In genomic region chr22:43897751-43898261, GRCh38 we compare ENCODE assay signal across 12 cellular contexts. TPM values are rescaled to one million over a fixed set of nuclear protein-coding genes. Genes with fewer than 3 reads are reported as not detected.
DNase-seq lines count a peak whose midpoint lies in the region; ATAC-seq and TF ChIP-seq lines count a peak whose summit lies in the region.
"Had no signal": no experiment of that assay in that cellular context is flagged by ENCODE, and none has a peak within 500 bp of the region (broad histone marks: within the 10 kb centered on the region; RNA-seq: fewer than 3 reads in every experiment).

No MANE protein-coding gene starts in this region.

- no peaks in the 10 kb centered on the region for H3K36me3 Mint-ChIP-seq in activated CD4-positive, alpha-beta T cell treated with anti-CD3 and anti-CD28 coated beads for 36 hours (ENCODE audit: low read depth)

- no peak overlapping the region for H2BK15ac ChIP-seq in neuronal stem cell (ENCODE audit: low read length)

- no peak overlapping the region for H3K9ac ChIP-seq in neuronal stem cell (ENCODE audit: low read depth, low read length, poor library complexity)

- DNase-seq in activated CD4-positive, alpha-beta T cell treated with anti-CD3 and anti-CD28 coated beads for 36 hours = peak; percentile 41
- DNase-seq in activated CD4-positive, alpha-beta T cell treated with anti-CD3 and anti-CD28 coated beads, Interleukin-2, amount 50 U/mL, for 4 hours = no peak
- DNase-seq in LHCN-M2 (ENCODE audit: low read depth) (peak; percentile 64), dedifferentiated amniotic fluid mesenchymal stem cell (ENCODE audit: extremely low spot score) (peak; percentile 16), neuronal stem cell (ENCODE audit: low spot score) (no peak), NCI-H128 (lab: John Stamatoyannopoulos, UW; ENCODE audit: unreplicated experiment) (no peak), tibial nerve (ENCODE audit: low spot score in 2 of 2) (no peak)
- DNase-seq: 8988T, cerebellar nuclear complex, NCI-H2029 treated with DMSO at 0.1 percent for 48 hours, right cardiac atrium had no signal

- H3K4me3 ChIP-seq in neuronal stem cell (ENCODE audit: low read length in 2 of 2) = no peak overlapping the region
- H3K4me3 ChIP-seq in tibial nerve = no peak overlapping the region

- no peak overlapping the region for H3K4ac ChIP-seq in neuronal stem cell (ENCODE audit: low read length)

- H3K23ac ChIP-seq in neuronal stem cell (ENCODE audit: low read depth, low read length, poor library complexity) = no peak overlapping the region

- H3K27me3 ChIP-seq in neuronal stem cell (ENCODE audit: control insufficient read depth in 3 of 3, insufficient read depth in 3 of 3, low read depth in 1 of 3, low read length in 3 of 3) = peaks cover 0 to 55% (median 6%) of the 10 kb centered on the region in 3 experiments
- H3K27me3 ChIP-seq in tibial nerve = peaks cover 0 to 18% of the 10 kb centered on the region in 2 donors

- no peak overlapping the region for H2AK5ac ChIP-seq in neuronal stem cell (ENCODE audit: low read depth, low read length)

- H3K4me3 Mint-ChIP-seq in activated CD4-positive, alpha-beta T cell treated with anti-CD3 and anti-CD28 coated beads for 36 hours = no peak overlapping the region

- H2BK120ac ChIP-seq in neuronal stem cell (ENCODE audit: low read depth, low read length) = no peak overlapping the region

- no peak for TF ChIP-seq CTCF in tibial nerve (IDR thresholded peaks at IDR 0.05)

- no peak overlapping the region for H3K4me2 ChIP-seq in neuronal stem cell (ENCODE audit: insufficient read depth, low read length, poor library complexity, severe bottlenecking)

- H2BK5ac ChIP-seq in neuronal stem cell (ENCODE audit: low read length) = no peak overlapping the region

- H4K91ac ChIP-seq in neuronal stem cell (ENCODE audit: low read depth, low read length, poor library complexity) = no peak overlapping the region

- H3K36me3 ChIP-seq in neuronal stem cell (replicated peaks in 1 of 2; ENCODE audit: control insufficient read depth in 2 of 2, insufficient read depth in 2 of 2, low read length in 2 of 2) (no peaks in the 10 kb centered on the region), tibial nerve (no peaks in the 10 kb centered on the region)

- H3K4me1 Mint-ChIP-seq in activated CD4-positive, alpha-beta T cell treated with anti-CD3 and anti-CD28 coated beads for 36 hours = no peaks in the 10 kb centered on the region

- H3K9me3 ChIP-seq in neuronal stem cell (replicated peaks in 1 of 2; ENCODE audit: control insufficient read depth in 2 of 2, insufficient read depth in 1 of 2, low read depth in 1 of 2, low read length in 2 of 2) (no peaks in the 10 kb centered on the region), tibial nerve (no peaks in the 10 kb centered on the region)

- no peak overlapping the region for H4K8ac ChIP-seq in neuronal stem cell (ENCODE audit: low read depth, low read length)

- ATAC-seq in activated CD4-positive, alpha-beta T cell treated with anti-CD3 and anti-CD28 coated beads for 36 hours = peak; percentile 63
- no peak for ATAC-seq in GM21423 (IDR thresholded peaks at IDR 0.05; ENCODE audit: unreplicated experiment)

- H2AFZ ChIP-seq in neuronal stem cell (ENCODE audit: low read length) = no peak overlapping the region

- POLR2A ChIA-PET in activated CD4-positive, alpha-beta T cell treated with anti-CD3 and anti-CD28 coated beads for 36 hours (lab: Charles Lee) = no interaction called here

- no peak overlapping the region for H3K14ac ChIP-seq in neuronal stem cell (ENCODE audit: low read length)

- no peak overlapping the region for H2BK12ac ChIP-seq in neuronal stem cell (ENCODE audit: low read length)

- no peak overlapping the region for H3K27ac ChIP-seq in neuronal stem cell (replicated peaks; ENCODE audit: low read length)
- no peak overlapping the region for H3K27ac ChIP-seq in tibial nerve

- no peak overlapping the region for H3K27ac Mint-ChIP-seq in activated CD4-positive, alpha-beta T cell treated with anti-CD3 and anti-CD28 coated beads for 36 hours

- peaks cover 4% of the 10 kb centered on the region for H3K27me3 Mint-ChIP-seq in activated CD4-positive, alpha-beta T cell treated with anti-CD3 and anti-CD28 coated beads for 36 hours

- no CpG with 5 or more reads among the region's 12 CpGs for WGBS in neuronal stem cell (ENCODE audit: extremely low coverage in 2 of 2, insufficient read length in 2 of 2, insufficient replicate concordance in 1 of 2), 2 donors
- WGBS in tibial nerve, 2 donors = 62 to 66% methylated on average over 11 to 12 of the region's 12 CpGs

- CTCF ChIA-PET in activated CD4-positive, alpha-beta T cell treated with anti-CD3 and anti-CD28 coated beads for 36 hours (lab: Charles Lee) = interaction anchor here (1.4 to 2.0 kb wide), 2 partner anchors 11 to 15 kb away, joined by 5 to 6 read pairs; no protein-coding TSS in a partner anchor

- TF ChIP-seq EP300 in tibial nerve (IDR thresholded peaks at IDR 0.05) = no peak

- TF ChIP-seq POLR2A in tibial nerve (IDR thresholded peaks at IDR 0.05) = no peak

- no peaks in the 10 kb centered on the region for H3K79me1 ChIP-seq in neuronal stem cell (ENCODE audit: low read depth, low read length)

- intact Hi-C loops in activated CD4-positive, alpha-beta T cell treated with anti-CD3 and anti-CD28 coated beads for 36 hours (cut with DNase I, micrococcal nuclease) = no loop called here

- no peaks in the 10 kb centered on the region for H3K9me3 Mint-ChIP-seq in activated CD4-positive, alpha-beta T cell treated with anti-CD3 and anti-CD28 coated beads for 36 hours (ENCODE audit: low read depth)

- H3K18ac ChIP-seq in neuronal stem cell (ENCODE audit: low read length) = peak overlapping the region; percentile 5

- H3K4me1 ChIP-seq in neuronal stem cell (ENCODE audit: control insufficient read depth in 2 of 2, insufficient read depth in 1 of 2, low read depth in 1 of 2, low read length in 2 of 2) (no peaks in the 10 kb centered on the region), tibial nerve (no peaks in the 10 kb centered on the region)

RNA-seq across cellular contexts. Expression of gene PNPLA5, which starts 6.0 kb away (rescaled TPM):
- total RNA-seq in activated CD4-positive, alpha-beta T cell treated with anti-CD3 and anti-CD28 coated beads for 36 hours = not detected
- 0.23 and 0.45 TPM in 2 replicates for total RNA-seq in LHCN-M2 (2014; rRNA removed)
- polyA plus RNA-seq in LHCN-M2 (2012) = 0.04 TPM
- not detected for polyA plus RNA-seq in neuronal stem cell (2013, experiment 1 of 2)
- not detected for polyA plus RNA-seq in neuronal stem cell (2013, experiment 2 of 2)
- total RNA-seq in tibial nerve = not detected
- total RNA-seq: right cardiac atrium had no signal
- polyA plus RNA-seq: right cardiac atrium had no signal

RNA-seq across cellular contexts. Expression of gene PNPLA3, which starts 25.8 kb away (rescaled TPM):
- under 1 TPM; 0.54 to 0.55 TPM for total RNA-seq in activated CD4-positive, alpha-beta T cell treated with anti-CD3 and anti-CD28 coated beads for 36 hours
- 21.7 and 23.0 TPM in 2 replicates for total RNA-seq in LHCN-M2 (2014; rRNA removed)
- 17.4 TPM for polyA plus RNA-seq in LHCN-M2 (2012)
- 11.0 TPM for polyA plus RNA-seq in neuronal stem cell (2013, experiment 1 of 2)
- polyA plus RNA-seq in neuronal stem cell (2013, experiment 2 of 2) = 11.6 TPM
- total RNA-seq in tibial nerve = 1 to 10 TPM in 2 of 4 donors, under 1 TPM in 2; 0.44 to 9.3 (median 1.1) TPM

RNA-seq across cellular contexts. Expression of gene SULT4A1, which starts 35.5 kb away (rescaled TPM):
- total RNA-seq in activated CD4-positive, alpha-beta T cell treated with anti-CD3 and anti-CD28 coated beads for 36 hours = under 1 TPM; 0.07 to 0.14 TPM
- total RNA-seq in LHCN-M2 (2014; rRNA removed) (0.06 and 0.13 TPM in 2 replicates), tibial nerve (1 to 10 TPM in 1 of 4 donors, not detected in 3; 1.3 TPM)
- polyA plus RNA-seq in LHCN-M2 (2012) = 0.02 TPM
- polyA plus RNA-seq in neuronal stem cell (2013, experiment 1 of 2) = 7.1 TPM
- polyA plus RNA-seq in neuronal stem cell (2013, experiment 2 of 2) = 7.0 TPM

RNA-seq across cellular contexts. Expression of gene SAMM50, which starts 57.4 kb away (rescaled TPM):
- total RNA-seq in activated CD4-positive, alpha-beta T cell treated with anti-CD3 and anti-CD28 coated beads for 36 hours = 10 to 100 TPM; 35.2 to 43.8 TPM
- total RNA-seq in LHCN-M2 (2014; rRNA removed) = 52.4 and 57.6 TPM in 2 replicates
- polyA plus RNA-seq in LHCN-M2 (2012) = 56.9 TPM
- polyA plus RNA-seq in neuronal stem cell (2013, experiment 1 of 2) = 26.1 TPM
- 25.1 TPM for polyA plus RNA-seq in neuronal stem cell (2013, experiment 2 of 2)
- total RNA-seq in tibial nerve = 10 to 100 TPM; 24.3 to 29.4 (median 28.1) TPM

Comparison
In these comparisons a context has a peak if more than half of its experiments do, and no peak if none do; other contexts are left out.
1. DNase-seq: peak in activated CD4-positive, alpha-beta T cell treated with anti-CD3 and anti-CD28 coated beads for 36 hours (single experiment), LHCN-M2 (single experiment) and dedifferentiated amniotic fluid mesenchymal stem cell (single experiment); none in activated CD4-positive, alpha-beta T cell treated with anti-CD3 and anti-CD28 coated beads, Interleukin-2, amount 50 U/mL, for 4 hours (0 of 2), neuronal stem cell (single experiment), NCI-H128 (single experiment) and tibial nerve (0 of 2).